10 cellular contexts compared by ENCODE assay signal in genomic region chr15:67276666-67277065, GRCh38.
"Had no signal": no experiment of that assay in that cellular context is flagged by ENCODE, and none has a peak within 500 bp of the region (broad histone marks: within the 10 kb centered on the region; RNA-seq: fewer than 3 reads in every experiment).

No MANE protein-coding gene starts in this region.

- DNase-seq: H9, HCEC 1CT, KBM-7 had no signal

- H3K9me3 Mint-ChIP-seq: GM23338, H9 had no signal

- ATAC-seq: GM23338, HepG2 had no signal

- FAIRE-seq: H1, H54, HepG2 had no signal

- H3K27ac Mint-ChIP-seq: GM23338, H9, IgD-negative memory B cell had no signal

- H3K27ac ChIP-seq: HL-60, KMS-11 had no signal

- H3K4me3 ChIP-seq: GM23338 had no signal

- H3K4me3 Mint-ChIP-seq: GM23338, H9, IgD-negative memory B cell had no signal
